Comparison of ENCODE assay signal across 13 cellular contexts in genomic region chr6:113625850-113626249, GRCh38.
DNase-seq lines count a peak whose midpoint lies in the region; ATAC-seq, FAIRE-seq and TF ChIP-seq lines count a peak whose summit lies in the region.
"Had no signal": no experiment of that assay in that cellular context is flagged by ENCODE, and none has a peak within 500 bp of the region (broad histone marks: within the 10 kb centered on the region; RNA-seq: fewer than 3 reads in every experiment).

No MANE protein-coding gene starts in this region.

- POLR2A ChIA-PET in HepG2 (lab: Yijun Ruan, JAX), result no interaction called here
- POLR2A ChIA-PET in PC-9 (lab: Charles Lee; ENCODE audit: unreplicated experiment), result no interaction called here

- TF ChIP-seq EP300 in HepG2 (IDR thresholded peaks at IDR 0.05; ENCODE audit: low read depth in 2 of 2, low read length in 2 of 2) (no peak), HepG2 (CRISPR knock-in tag; IDR thresholded peaks at IDR 0.05; ENCODE audit: borderline replicate concordance) (no peak)

- peaks cover 2% of the 10 kb centered on the region; the same call in 1 of the 2 replicates for H3F3A ChIP-seq in PC-9 (ENCODE audit: insufficient read depth, low read depth)

- H3K9me3 ChIP-seq in kidney (ENCODE audit: control insufficient read depth in 1 of 2, low read length in 2 of 2), result no peaks in the 10 kb centered on the region
- no peaks in the 10 kb centered on the region for H3K9me3 ChIP-seq in HepG2 (ENCODE audit: low read length)
- no peaks in the 10 kb centered on the region; the same call in 1 of the 2 replicates for H3K9me3 ChIP-seq in PC-9 (ENCODE audit: insufficient read depth, low read depth)
- H3K9me3 ChIP-seq: body of pancreas, tibial artery had no signal

- H3K4me2 ChIP-seq in HepG2 (ENCODE audit: low read depth, low read length), result no peak overlapping the region
- H3K4me2 ChIP-seq in PC-9, result no peak overlapping the region

- H3K27ac ChIP-seq in kidney (ENCODE audit: low read depth in 2 of 2, low read length in 2 of 2) (no peak overlapping the region), HepG2 (ENCODE audit: extremely low read length, insufficient read depth, low read length) (no peak overlapping the region), PC-9 (no peak overlapping the region)
- H3K27ac ChIP-seq: body of pancreas, tibial artery had no signal

- CTCF ChIA-PET in HepG2 (lab: Yijun Ruan, JAX; ENCODE audit: low intra/inter-chr PET ratio, low total read pairs) (no interaction called here), PC-9 (lab: Charles Lee) (interaction anchor here (0.5 kb wide), 1 partner anchor 713 kb away, joined by 5 read pairs; no protein-coding TSS in a partner anchor)

- no peaks in the 10 kb centered on the region for H3K4me1 ChIP-seq in kidney (ENCODE audit: control insufficient read depth in 1 of 2, insufficient read depth in 1 of 2, low read depth in 1 of 2, low read length in 2 of 2)
- peaks cover 13% of the 10 kb centered on the region for H3K4me1 ChIP-seq in HepG2 (ENCODE audit: insufficient read depth, low read length)
- peaks cover 13% of the 10 kb centered on the region for H3K4me1 ChIP-seq in PC-9 (replicated peaks; ENCODE audit: insufficient read depth)

- H3K36me3 ChIP-seq in kidney (ENCODE audit: control insufficient read depth in 1 of 2, insufficient read depth in 2 of 2, low read length in 2 of 2), result no peaks in the 10 kb centered on the region
- no peaks in the 10 kb centered on the region for H3K36me3 ChIP-seq in HepG2 (replicated peaks in 1 of 2; ENCODE audit: control insufficient read depth in 1 of 2, insufficient read depth in 2 of 2, low read length in 2 of 2)
- H3K36me3 ChIP-seq in PC-9 (ENCODE audit: low read depth), result no peaks in the 10 kb centered on the region
- H3K36me3 ChIP-seq: tibial artery had no signal

- WGBS in HepG2 (ENCODE audit: low lambda C conversion rate), result 97% methylated on average over 3 of the region's 3 CpGs

- no peak overlapping the region for H3K9ac ChIP-seq in kidney (ENCODE audit: low read length in 2 of 2)
- no peak overlapping the region for H3K9ac ChIP-seq in HepG2 (ENCODE audit: insufficient read depth, low read depth, low read length)

- no peaks in the 10 kb centered on the region for H3K9me2 ChIP-seq in PC-9 (ENCODE audit: insufficient read depth)

- peak; percentile 81 for FAIRE-seq in GM12892 (lab: Jason Lieb, UNC)
- FAIRE-seq in kidney (lab: Jason Lieb, UNC), result no peak
- no peak for FAIRE-seq in HepG2 (lab: Jason Lieb, UNC)

- H3K4me3 ChIP-seq in kidney (ENCODE audit: low read length in 2 of 2) (no peak overlapping the region), HepG2 (replicated peaks in 1 of 3; ENCODE audit: insufficient read depth in 1 of 3, low read depth in 2 of 3, low read length in 3 of 3) (no peak overlapping the region), PC-9 (no peak overlapping the region)
- H3K4me3 ChIP-seq: body of pancreas, tibial artery had no signal

- intact Hi-C loops in kidney (cut with DNase I), result no loop called here
- intact Hi-C loops in HepG2 (cut with micrococcal nuclease; ENCODE audit: unreplicated experiment), result no loop called here
- intact Hi-C loops in PC-9 (cut with micrococcal nuclease; ENCODE audit: unreplicated experiment), result no loop called here

- TF ChIP-seq RAD21 in HepG2 (CRISPR knock-in tag; IDR thresholded peaks at IDR 0.05), result no peak

- H3K79me2 ChIP-seq in HepG2 (ENCODE audit: insufficient read depth, low read length), result no peaks in the 10 kb centered on the region
- H3K79me2 ChIP-seq in PC-9 (ENCODE audit: low read depth), result no peaks in the 10 kb centered on the region

- TF ChIP-seq POLR2A in GM12892 (IDR thresholded peaks at IDR 0.05; ENCODE audit: low read depth, low read length) (no peak), HepG2 (IDR thresholded peaks at IDR 0.05; ENCODE audit: insufficient read depth in 1 of 2, low read depth in 2 of 2, low read length in 2 of 2) (no peak)

- TF ChIP-seq CTCF in kidney (IDR thresholded peaks at IDR 0.05; ENCODE audit: borderline replicate concordance, extremely low read depth, insufficient read depth), result no peak
- TF ChIP-seq CTCF in HepG2 (CRISPR knock-in tag; IDR thresholded peaks at IDR 0.05), result no peak
- no peak for TF ChIP-seq CTCF in PC-9 (conservative IDR thresholded peaks at IDR 0.05)

- H3K27me3 ChIP-seq in HepG2 (ENCODE audit: control insufficient read depth in 1 of 2, insufficient read depth in 2 of 2, low read length in 2 of 2), result no peaks in the 10 kb centered on the region
- no peaks in the 10 kb centered on the region for H3K27me3 ChIP-seq in PC-9 (ENCODE audit: insufficient read depth, low read depth)
- H3K27me3 ChIP-seq: body of pancreas, tibial artery had no signal

- in situ Hi-C loops in HepG2 (cut with HindIII; ENCODE audit: extremely low pct_ligation_motif_present, low pct_unique_long_range_greater_than_20kb), result no loop called here

- ATAC-seq in GM19397 (IDR thresholded peaks at IDR 0.05; ENCODE audit: unreplicated experiment) (peak; percentile 33), HG02763 (IDR thresholded peaks at IDR 0.05; ENCODE audit: unreplicated experiment) (peak; percentile 30), HG03442 (IDR thresholded peaks at IDR 0.05; ENCODE audit: unreplicated experiment) (peak; percentile 43), HepG2 (no peak)
- ATAC-seq: body of pancreas; effector memory CD8-positive, alpha-beta T cell had no signal

- H4K20me1 ChIP-seq in HepG2 (ENCODE audit: insufficient read depth, low read length) (no peaks in the 10 kb centered on the region), PC-9 (ENCODE audit: insufficient read depth) (no peaks in the 10 kb centered on the region)

- DNase-seq in GM12892 (ENCODE audit: insufficient read length) (no peak), medulla oblongata (ENCODE audit: extremely low spot score) (no peak), kidney (no peak), HepG2 (ENCODE audit: low spot score) (no peak), PC-9 (no peak)
- DNase-seq: activated T-cell treated with anti-CD3 and anti-CD28 coated beads, Interleukin-2, amount 50 U/mL, for 48 hours; body of pancreas; effector memory CD8-positive, alpha-beta T cell; NCI-H748 treated with DMSO at 0.1 percent for 48 hours; tibial artery had no signal

- H2AFZ ChIP-seq in HepG2 (ENCODE audit: low read length), result no peak overlapping the region
- H2AFZ ChIP-seq in PC-9, result no peak overlapping the region

- BruUV-seq in HepG2 (replicated peaks; lab: Mats Ljungman, UMichigan), result no TSS peak
- no TSS peak for BruUV-seq in PC-9 (replicated peaks; lab: Mats Ljungman, UMichigan)

TF ChIP-seq in HepG2, 621 proteins besides CTCF, POLR2A, EP300 and RAD21 (continues in another document):
- TF ChIP-seq ARID4A (CRISPR knock-in tag; IDR thresholded peaks at IDR 0.05; ENCODE audit: borderline replicate concordance) (no peak), MIXL1 (CRISPR knock-in tag; IDR thresholded peaks at IDR 0.05) (no peak), ZNF724P (CRISPR knock-in tag; IDR thresholded peaks at IDR 0.05; ENCODE audit: borderline replicate concordance) (no peak), CENPX (CRISPR knock-in tag; IDR thresholded peaks at IDR 0.05) (no peak), TERF1 (CRISPR knock-in tag; IDR thresholded peaks at IDR 0.05) (no peak), HIVEP1 (CRISPR knock-in tag; IDR thresholded peaks at IDR 0.05) (no peak), GLI4 (CRISPR knock-in tag; IDR thresholded peaks at IDR 0.05; ENCODE audit: borderline replicate concordance) (no peak)
